ENCODE assay signal across 8 cellular contexts in genomic region chr1:16175610-16176553, GRCh38. TPM values are rescaled to one million over a fixed set of nuclear protein-coding genes. Genes with fewer than 3 reads are reported as not detected.
DNase-seq lines count a peak whose midpoint lies in the region; ATAC-seq and TF ChIP-seq lines count a peak whose summit lies in the region.

No MANE protein-coding gene starts in this region.

- H2AFZ ChIP-seq in ACC112 (ENCODE audit: low read length, unreplicated experiment), result peak overlapping the region; percentile 55

- DNase-seq in NCI-H1092 treated with DMSO at 0.1 percent for 48 hours (lab: John Stamatoyannopoulos, UW) (peak; percentile 76), lower leg skin (ENCODE audit: low spot score in 2 of 2) (peak; percentile 75 to 96), tibial artery (peak; percentile 87 to 96), NCI-H345 (lab: John Stamatoyannopoulos, UW) (no peak)
- no peak for DNase-seq in activated CD4-positive, alpha-beta T cell treated with anti-CD3 and anti-CD28 coated beads for 4 hours

- H3K4me1 ChIP-seq in ACC112 (ENCODE audit: control insufficient read depth, insufficient read depth, low read length, unreplicated experiment), result peaks cover 59% of the 10 kb centered on the region
- H3K4me1 ChIP-seq in tibial artery, result peaks cover 13 to 61% (median 39%) of the 10 kb centered on the region in 4 donors

- TF ChIP-seq POLR2A in lower leg skin (IDR thresholded peaks at IDR 0.05), result no peak

- intact Hi-C loops in lower leg skin (cut with DNase I; ENCODE audit: low total_unique reads) (no loop called here), tibial artery (cut with DNase I; ENCODE audit: low total_unique reads) (loop anchor here (2.0 kb wide), 1 partner anchor 17 kb away; no protein-coding TSS in a partner anchor)

- H3K36me3 ChIP-seq in ACC112 (ENCODE audit: insufficient read depth, low read length), result no peaks in the 10 kb centered on the region
- H3K36me3 ChIP-seq in tibial artery, result no peaks in the 10 kb centered on the region

- 8 to 16% methylated on average over 19 to 24 of the region's 24 CpGs for WGBS in lower leg skin, 2 donors

- ATAC-seq in HG03095 (IDR thresholded peaks at IDR 0.05; ENCODE audit: unreplicated experiment), result no peak

- TF ChIP-seq CTCF in lower leg skin (IDR thresholded peaks at IDR 0.05) (no peak), tibial artery (IDR thresholded peaks at IDR 0.05) (no peak)

- H3K9me3 ChIP-seq in tibial artery, result no peaks in the 10 kb centered on the region

- H3K27ac ChIP-seq in ACC112 (ENCODE audit: low read depth, low read length) (peak overlapping the region; percentile 78), cingulate gyrus (ENCODE audit: low read depth, low read length) (peak overlapping the region; percentile 94), tibial artery (peak overlapping the region; percentile 93 to 95)

- no peaks in the 10 kb centered on the region for H3K79me2 ChIP-seq in ACC112 (ENCODE audit: control insufficient read depth, insufficient read depth, low read length, unreplicated experiment)

- H3K4me3 ChIP-seq in ACC112 (ENCODE audit: low read depth, low read length) (0 out of 2 replicates have a peak overlapping the region, but pooled peaks have one; percentile 11), lower leg skin (ENCODE audit: low read depth, poor library complexity, severe bottlenecking) (no peak overlapping the region), tibial artery (no peak overlapping the region)

- no peaks in the 10 kb centered on the region for H3K27me3 ChIP-seq in ACC112 (ENCODE audit: insufficient read depth, low read length)
- H3K27me3 ChIP-seq in tibial artery, result no peaks in the 10 kb centered on the region

RNA-seq across cellular contexts. Expression of gene EPHA2, which starts 20.0 kb away (rescaled TPM):
- total RNA-seq in lower leg skin, result 10 to 100 TPM; 63.6 to 83.8 (median 68.8) TPM

RNA-seq across cellular contexts. Expression of gene ARHGEF19, which starts 36.6 kb away (rescaled TPM):
- total RNA-seq in lower leg skin, result 10 to 100 TPM; 45.7 to 63.1 (median 48.5) TPM

Comparison
In these comparisons a context has a peak if more than half of its experiments do, and no peak if none do; other contexts are left out.
1. DNase-seq: peak in NCI-H1092 treated with DMSO at 0.1 percent for 48 hours (single experiment), lower leg skin (2 of 2) and tibial artery (2 of 2); none in NCI-H345 (single experiment) and activated CD4-positive, alpha-beta T cell treated with anti-CD3 and anti-CD28 coated beads for 4 hours (0 of 2).
2. Peak in every context shown above with its lines, with median percentiles within 50 percentile points of each other: H3K27ac ChIP-seq.